Comparison of ENCODE assay signal across 8 cellular contexts in genomic region chr2:99140860-99141109, GRCh38. TPM values are rescaled to one million over a fixed set of nuclear protein-coding genes. Genes with fewer than 3 reads are reported as not detected.
DNase-seq lines count a peak whose midpoint lies in the region; ATAC-seq and TF ChIP-seq lines count a peak whose summit lies in the region.

No MANE protein-coding gene starts in this region.

- H3K27ac ChIP-seq in Peyer's patch (peak overlapping the region; percentile 89 to 96 (median 94)), esophagus (ENCODE audit: low read depth in 2 of 2, low read length in 1 of 2) (peak overlapping the region; percentile 88 to 92)

- no peaks in the 10 kb centered on the region for H3K36me3 ChIP-seq in Peyer's patch
- no peaks in the 10 kb centered on the region for H3K36me3 ChIP-seq in esophagus (ENCODE audit: control insufficient read depth in 2 of 2, insufficient read depth in 2 of 2, low read length in 1 of 2)

- 0 to 1% methylated on average over 21 of the region's 21 CpGs for WGBS in esophagus, 2 donors

- peaks cover 0 to 4% (median 0%) of the 10 kb centered on the region in 4 donors for H3K4me1 ChIP-seq in Peyer's patch
- no peaks in the 10 kb centered on the region for H3K4me1 ChIP-seq in esophagus (ENCODE audit: control insufficient read depth in 2 of 2, insufficient read depth in 2 of 2, low read length in 1 of 2)

- H3K27me3 ChIP-seq in Peyer's patch = no peaks in the 10 kb centered on the region
- H3K27me3 ChIP-seq in esophagus (ENCODE audit: control insufficient read depth in 1 of 2, insufficient read depth in 2 of 2, low read length in 2 of 2) = no peaks in the 10 kb centered on the region

- peak; percentile 35 for ATAC-seq in HG02642 (IDR thresholded peaks at IDR 0.05; ENCODE audit: poor library complexity, unreplicated experiment)
- ATAC-seq in omental fat pad (ENCODE audit: low FRiP score) = peak; percentile 70

- H3K4me3 ChIP-seq in Peyer's patch (peak overlapping the region; percentile 60 to 85 (median 75)), esophagus (ENCODE audit: low read depth in 1 of 2, low read length in 2 of 2) (peak overlapping the region; percentile 62 to 96)

- peak; percentile 82 for DNase-seq in NCI-H2227 (lab: John Stamatoyannopoulos, UW; ENCODE audit: unreplicated experiment)
- no peak for DNase-seq in NCI-H2227 treated with DMSO at 0.1 percent for 48 hours (lab: John Stamatoyannopoulos, UW)
- DNase-seq in Peyer's patch = no peak
- no peak for DNase-seq in omental fat pad (ENCODE audit: low spot score)
- no peak for DNase-seq in NCI-H2196 (lab: John Stamatoyannopoulos, UW; ENCODE audit: unreplicated experiment)
- DNase-seq in AG08395 (ENCODE audit: low spot score) = no peak

- no peak for TF ChIP-seq POLR2A in Peyer's patch (IDR thresholded peaks at IDR 0.05)

- H3K9me3 ChIP-seq in Peyer's patch (no peaks in the 10 kb centered on the region), esophagus (ENCODE audit: control insufficient read depth in 2 of 2, insufficient read depth in 1 of 2, low read depth in 1 of 2, low read length in 1 of 2) (no peaks in the 10 kb centered on the region)

- TF ChIP-seq CTCF in Peyer's patch (IDR thresholded peaks at IDR 0.05) (no peak), omental fat pad (IDR thresholded peaks at IDR 0.05) (no peak)

RNA-seq across cellular contexts. Expression of gene C2orf15, which starts 0.7 kb away (rescaled TPM):
- total RNA-seq in Peyer's patch (1 to 10 TPM in 3 of 4 donors, not detected in 1; 3.7 to 7.1 (median 5.4) TPM), omental fat pad (1 to 10 TPM in 1 of 4 donors, under 1 TPM in 2, not detected in 1; 0.69 to 1.3 (median 0.95) TPM)
- polyA plus RNA-seq in esophagus = 1 to 10 TPM in 1 of 2 donors, under 1 TPM in 1; 0.63 to 1.1 TPM

RNA-seq across cellular contexts. Expression of gene TSGA10, which starts 14.0 kb away (rescaled TPM):
- total RNA-seq in Peyer's patch (10 to 100 TPM in 2 of 4 donors, 1 to 10 TPM in 2; 6.7 to 21.5 (median 11.0) TPM), omental fat pad (10 to 100 TPM in 2 of 4 donors, 1 to 10 TPM in 2; 4.7 to 19.5 (median 8.5) TPM)
- 1 to 10 TPM; 1.7 to 3.2 TPM for polyA plus RNA-seq in esophagus

RNA-seq across cellular contexts. Expression of gene LIPT1, which starts 14.0 kb away (rescaled TPM):
- total RNA-seq in Peyer's patch = 10 to 100 TPM in 2 of 4 donors, 1 to 10 TPM in 2; 6.1 to 23.9 (median 10.7) TPM
- polyA plus RNA-seq in esophagus = 1 to 10 TPM; 4.6 to 7.0 TPM
- 10 to 100 TPM in 1 of 4 donors, 1 to 10 TPM in 3; 3.4 to 13.4 (median 7.0) TPM for total RNA-seq in omental fat pad

RNA-seq across cellular contexts. Expression of gene MITD1, which starts 40.1 kb away (rescaled TPM):
- 10 to 100 TPM; 21.7 to 42.1 (median 34.0) TPM for total RNA-seq in Peyer's patch
- polyA plus RNA-seq in esophagus = 10 to 100 TPM; 25.0 to 40.0 TPM
- 10 to 100 TPM; 15.3 to 38.3 (median 24.1) TPM for total RNA-seq in omental fat pad

RNA-seq across cellular contexts. Expression of gene MRPL30, which starts 40.2 kb away (rescaled TPM):
- total RNA-seq in Peyer's patch (10 to 100 TPM; 17.1 to 38.0 (median 23.8) TPM), omental fat pad (10 to 100 TPM; 18.4 to 22.6 (median 21.2) TPM)
- 10 to 100 TPM; 20.4 to 21.8 TPM for polyA plus RNA-seq in esophagus
